13 cellular contexts compared by ENCODE assay signal in the genomic region with DNA sequence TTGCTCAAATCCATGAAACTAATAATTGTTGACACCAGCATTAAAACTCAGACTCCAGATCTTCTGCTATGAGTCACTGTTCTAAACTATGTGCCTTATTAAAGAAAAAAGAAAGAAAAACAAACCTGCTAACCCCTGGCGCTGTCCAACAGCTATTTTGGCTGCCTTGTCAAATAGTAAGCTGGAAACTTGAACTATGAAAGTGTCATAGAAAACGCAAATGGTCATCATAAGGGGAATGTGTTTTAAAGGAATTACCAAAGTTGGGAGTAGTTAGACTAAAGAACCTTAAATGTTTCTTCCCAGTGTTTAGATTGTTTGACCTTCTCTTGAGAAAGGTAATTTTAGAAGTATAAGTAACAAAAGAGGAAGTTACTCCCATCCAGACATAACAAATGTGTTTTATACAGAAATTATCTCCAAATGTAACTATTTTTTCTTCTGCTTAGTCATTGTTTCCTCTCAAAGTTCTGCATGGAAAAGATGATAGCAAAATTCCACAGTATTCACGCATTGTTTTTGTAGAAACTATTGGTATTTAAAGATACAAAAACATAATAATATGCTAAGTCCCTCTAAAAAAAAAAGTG.
DNase-seq lines count a peak whose midpoint lies in the region; ATAC-seq and TF ChIP-seq lines count a peak whose summit lies in the region.
"Had no signal": no experiment of that assay in that cellular context is flagged by ENCODE, and none has a peak within 500 bp of the region (broad histone marks: within the 10 kb centered on the region; RNA-seq: fewer than 3 reads in every experiment).

No MANE protein-coding gene starts in this region.

- H3K9ac ChIP-seq in colonic mucosa (ENCODE audit: low read depth in 2 of 2, low read length in 2 of 2) = no peak overlapping the region

- DNase-seq in GM04503 (ENCODE audit: low read depth) (peak; percentile 66), RWPE2 (ENCODE audit: low spot score) (no peak), esophagus muscularis mucosa (ENCODE audit: extremely low spot score) (no peak), osteoblast (ENCODE audit: insufficient read length, low spot score, missing footprints) (peak; percentile 5), colonic mucosa (no peak), GM13976 (ENCODE audit: low spot score) (no peak)
- DNase-seq: activated gamma-delta T cell treated with Interleukin-2 at 50 U/mL for 16 hours, DMS 273 treated with DMSO at 0.1 percent for 48 hours, NCI-H187 treated with DMSO at 0.1 percent for 48 hours, substantia nigra had no signal

- TF ChIP-seq CTCF in RWPE2 (IDR thresholded peaks at IDR 0.05; ENCODE audit: poor library complexity, severe bottlenecking) (no peak), esophagus muscularis mucosa (IDR thresholded peaks at IDR 0.05) (no peak), osteoblast (IDR thresholded peaks at IDR 0.05; ENCODE audit: extremely low read depth, low read depth, low read length) (no peak), colonic mucosa (IDR thresholded peaks at IDR 0.05) (no peak), GM13976 (IDR thresholded peaks at IDR 0.05; ENCODE audit: borderline replicate concordance, control extremely low read depth, extremely low read depth, insufficient read depth, missing control alignments) (no peak)

- no peak for TF ChIP-seq POLR2A in esophagus muscularis mucosa (IDR thresholded peaks at IDR 0.05; ENCODE audit: low read depth)

- H3K79me2 ChIP-seq in osteoblast (ENCODE audit: insufficient read depth, low read length) = no peaks in the 10 kb centered on the region

- no peaks in the 10 kb centered on the region for H3K27me3 ChIP-seq in RWPE2 (ENCODE audit: insufficient read depth, poor library complexity, severe bottlenecking)
- no peaks in the 10 kb centered on the region for H3K27me3 ChIP-seq in esophagus muscularis mucosa
- H3K27me3 ChIP-seq in osteoblast (ENCODE audit: insufficient read depth, low read length) = no peaks in the 10 kb centered on the region
- no peaks in the 10 kb centered on the region for H3K27me3 ChIP-seq in colonic mucosa

- no peak overlapping the region for H3K4me3 ChIP-seq in RWPE2 (ENCODE audit: severe bottlenecking)
- H3K4me3 ChIP-seq in esophagus muscularis mucosa = no peak overlapping the region
- peak overlapping the region; percentile 4 for H3K4me3 ChIP-seq in osteoblast (ENCODE audit: insufficient read depth, low read length)
- no peak overlapping the region for H3K4me3 ChIP-seq in colonic mucosa

- 12% methylated on average over 3 of the region's 3 CpGs for WGBS in esophagus muscularis mucosa

- peak overlapping the region; percentile 66 for H3K4me2 ChIP-seq in osteoblast (ENCODE audit: insufficient read depth, low read length)

- peak; percentile 77 for ATAC-seq in RWPE2 (ENCODE audit: low read depth)
- ATAC-seq in stimulated activated memory B cell treated with anti-CD40 and anti-IgM and Interleukin-4, amounts not matched to agents 10 μg/mL and 1 μg/mL and 100 μg/mL, for 72 hours = no peak
- ATAC-seq in HG03097 (IDR thresholded peaks at IDR 0.05; ENCODE audit: low FRiP score, unreplicated experiment) = no peak

- no peak overlapping the region for H3K4me3 Mint-ChIP-seq in stimulated activated memory B cell treated with anti-CD40 and anti-IgM and Interleukin-4, amounts not matched to agents 10 μg/mL and 1 μg/mL and 100 μg/mL, for 72 hours
- H3K4me3 Mint-ChIP-seq: T-helper 2 cell treated with Interferon-gamma antibody and Interleukin-4, amounts not matched to agents 5 μg/mL and 100 μg/mL, for 36 hours had no signal

- H3K9me3 Mint-ChIP-seq in stimulated activated memory B cell treated with anti-CD40 and anti-IgM and Interleukin-4, amounts not matched to agents 10 μg/mL and 1 μg/mL and 100 μg/mL, for 72 hours = no peaks in the 10 kb centered on the region
- H3K9me3 Mint-ChIP-seq: T-helper 2 cell treated with Interferon-gamma antibody and Interleukin-4, amounts not matched to agents 5 μg/mL and 100 μg/mL, for 36 hours had no signal

- H2AFZ ChIP-seq in osteoblast (ENCODE audit: low read length) = no peak overlapping the region

- H3K9me3 ChIP-seq in RWPE2 (ENCODE audit: severe bottlenecking) (no peaks in the 10 kb centered on the region), esophagus muscularis mucosa (no peaks in the 10 kb centered on the region), osteoblast (ENCODE audit: low read depth, low read length) (no peaks in the 10 kb centered on the region), colonic mucosa (no peaks in the 10 kb centered on the region)

- in situ Hi-C loops in GM13976 (cut with MboI; ENCODE audit: low sequenced_read_pairs, unreplicated experiment) = no loop called here

- H4K20me1 ChIP-seq in osteoblast (ENCODE audit: insufficient read depth, low read length) = no peaks in the 10 kb centered on the region

- H3K36me3 Mint-ChIP-seq in stimulated activated memory B cell treated with anti-CD40 and anti-IgM and Interleukin-4, amounts not matched to agents 10 μg/mL and 1 μg/mL and 100 μg/mL, for 72 hours = no peaks in the 10 kb centered on the region

- intact Hi-C loops in esophagus muscularis mucosa (cut with DNase I) (loop anchor here (2.0 kb wide), 1 partner anchor 20 kb away; no protein-coding TSS in a partner anchor), colonic mucosa (cut with DNase I) (no loop called here)

- H3K27me3 Mint-ChIP-seq in stimulated activated memory B cell treated with anti-CD40 and anti-IgM and Interleukin-4, amounts not matched to agents 10 μg/mL and 1 μg/mL and 100 μg/mL, for 72 hours = no peaks in the 10 kb centered on the region

- H3K27ac ChIP-seq in RWPE2 (ENCODE audit: poor library complexity, severe bottlenecking) = no peak overlapping the region
- H3K27ac ChIP-seq in esophagus muscularis mucosa (replicated peaks in 1 of 4) = peak overlapping the region; percentile 42 to 69 (median 60)
- H3K27ac ChIP-seq in osteoblast (ENCODE audit: low read depth, low read length) = peak overlapping the region; percentile 65
- no peak overlapping the region for H3K27ac ChIP-seq in colonic mucosa

- no peaks in the 10 kb centered on the region for H3K4me1 ChIP-seq in RWPE2 (ENCODE audit: insufficient read depth, poor library complexity, severe bottlenecking)
- H3K4me1 ChIP-seq in esophagus muscularis mucosa = peaks cover 8 to 25% (median 17%) of the 10 kb centered on the region in 4 donors
- peaks cover 12% of the 10 kb centered on the region for H3K4me1 ChIP-seq in osteoblast (ENCODE audit: insufficient read depth, low read length)
- H3K4me1 ChIP-seq in colonic mucosa = no peaks in the 10 kb centered on the region

- no peak for TF ChIP-seq EP300 in esophagus muscularis mucosa (IDR thresholded peaks at IDR 0.05)

- H3K36me3 ChIP-seq in RWPE2 (ENCODE audit: low read depth) = no peaks in the 10 kb centered on the region
- peaks cover 0 to 9% (median 2%) of the 10 kb centered on the region in 4 donors for H3K36me3 ChIP-seq in esophagus muscularis mucosa
- no peaks in the 10 kb centered on the region for H3K36me3 ChIP-seq in osteoblast (ENCODE audit: insufficient read depth, low read length)
- H3K36me3 ChIP-seq in colonic mucosa = no peaks in the 10 kb centered on the region

- H3K4me1 Mint-ChIP-seq in stimulated activated memory B cell treated with anti-CD40 and anti-IgM and Interleukin-4, amounts not matched to agents 10 μg/mL and 1 μg/mL and 100 μg/mL, for 72 hours = peaks cover 23% of the 10 kb centered on the region

- no peak overlapping the region for H3K27ac Mint-ChIP-seq in stimulated activated memory B cell treated with anti-CD40 and anti-IgM and Interleukin-4, amounts not matched to agents 10 μg/mL and 1 μg/mL and 100 μg/mL, for 72 hours
- H3K27ac Mint-ChIP-seq: T-helper 2 cell treated with Interferon-gamma antibody and Interleukin-4, amounts not matched to agents 5 μg/mL and 100 μg/mL, for 36 hours had no signal

Comparison
In these comparisons a context has a peak if more than half of its experiments do, and no peak if none do; other contexts are left out.
1. DNase-seq: peak in GM04503 (single experiment) and osteoblast (single experiment); none in RWPE2 (single experiment), esophagus muscularis mucosa (single experiment), colonic mucosa (single experiment) and GM13976 (single experiment).
2. H3K27ac ChIP-seq: peak in esophagus muscularis mucosa (4 of 4) and osteoblast (single experiment); none in RWPE2 (single experiment) and colonic mucosa (single experiment).